Comparison of ENCODE assay signal across 1 cellular context in genomic region chr2:942775-943460, GRCh38.
TF ChIP-seq lines count a peak whose summit lies in the region.

No MANE protein-coding gene starts in this region.

TF ChIP-seq in H1, 55 proteins besides CTCF, POLR2A, EP300 and RAD21 (continued from another document):
- TF ChIP-seq CTBP2 (IDR thresholded peaks at IDR 0.05; ENCODE audit: borderline replicate concordance, insufficient read depth, insufficient read length, low read length): no peak
- no peak for TF ChIP-seq JUN (IDR thresholded peaks at IDR 0.05; ENCODE audit: low read depth, low read length)
- no peak for TF ChIP-seq YY1 (IDR thresholded peaks at IDR 0.05; ENCODE audit: low read depth, low read length)
